In genomic region chr9:5464831-5465330, GRCh38 we compare ENCODE assay signal across 2 cellular contexts. TPM values are rescaled to one million over a fixed set of nuclear protein-coding genes. Genes with fewer than 3 reads are reported as not detected.
"Had no signal": no experiment of that assay in that cellular context is flagged by ENCODE, and none has a peak within 500 bp of the region (broad histone marks: within the 10 kb centered on the region; RNA-seq: fewer than 3 reads in every experiment).

No MANE protein-coding gene starts in this region.

RNA-seq across cellular contexts. Expression of gene PDCD1LG2, which starts 45.5 kb away (rescaled TPM):
- total RNA-seq: naive thymus-derived CD8-positive, alpha-beta T cell had no signal
- polyA plus RNA-seq: naive thymus-derived CD8-positive, alpha-beta T cell; neural cell had no signal
